In the genomic region with DNA sequence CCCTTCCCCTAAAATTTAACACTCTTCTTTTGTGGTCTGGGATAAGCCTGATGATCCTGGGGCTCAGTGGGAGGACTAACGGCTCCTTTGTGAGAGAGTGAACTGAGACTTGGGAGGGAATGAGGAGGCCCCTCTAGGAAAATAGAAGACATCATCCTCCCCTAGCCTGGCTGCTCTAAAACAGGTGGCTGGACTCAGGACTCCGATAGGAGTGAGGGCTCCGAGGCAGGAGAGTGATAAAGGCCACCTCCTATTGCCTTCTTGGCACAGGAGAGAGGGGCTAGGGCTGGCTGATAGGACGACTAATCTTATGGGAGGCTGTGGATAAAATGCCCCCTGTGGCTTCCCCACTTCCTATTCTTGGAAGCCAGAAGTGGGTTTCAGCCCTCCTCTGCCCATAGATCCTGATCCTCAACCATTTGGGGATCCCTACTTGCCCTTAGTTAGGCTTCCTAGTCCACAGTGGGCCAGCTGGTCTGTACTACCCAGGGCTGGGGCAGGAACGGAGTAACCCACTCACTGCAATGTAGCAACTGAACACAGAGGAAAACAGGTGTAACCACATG, we compare ENCODE assay signal across 8 cellular contexts. TPM values are rescaled to one million over a fixed set of nuclear protein-coding genes. Genes with fewer than 3 reads are reported as not detected.
A peak's percentile ranks its signal among the peaks of the same experiment; 100 is the strongest.
DNase-seq lines count a peak whose midpoint lies in the region; ATAC-seq and TF ChIP-seq lines count a peak whose summit lies in the region.

No MANE protein-coding gene starts in this region.

- H3K9me3 ChIP-seq in Peyer's patch (no peaks in the 10 kb centered on the region), psoas muscle (no peaks in the 10 kb centered on the region)
- H3K9me3 ChIP-seq in effector memory CD4-positive, alpha-beta T cell (ENCODE audit: control insufficient read depth, low read length) = no peaks in the 10 kb centered on the region

- H3K36me3 ChIP-seq in Peyer's patch = peaks cover 0 to 24% (median 0%) of the 10 kb centered on the region in 3 donors
- peaks cover 28% of the 10 kb centered on the region for H3K36me3 ChIP-seq in effector memory CD4-positive, alpha-beta T cell (ENCODE audit: control insufficient read depth, insufficient read depth, low read length)
- H3K36me3 ChIP-seq in psoas muscle (ENCODE audit: insufficient read depth in 1 of 2, low read depth in 1 of 2) = no peaks in the 10 kb centered on the region

- TF ChIP-seq CTCF in Peyer's patch (IDR thresholded peaks at IDR 0.05) (no peak), psoas muscle (IDR thresholded peaks at IDR 0.05) (no peak), GM13977 (IDR thresholded peaks at IDR 0.05; ENCODE audit: extremely low read depth, insufficient read depth, missing control alignments) (no peak)

- H3K4me3 ChIP-seq in Peyer's patch (peak overlapping the region; percentile 44 to 77 (median 66)), psoas muscle (peak overlapping the region; percentile 67)
- peak overlapping the region; percentile 77 for H3K4me3 ChIP-seq in effector memory CD4-positive, alpha-beta T cell (ENCODE audit: insufficient read depth, low read depth, low read length, poor library complexity, severe bottlenecking)

- peak in 2 of 3 donors; percentile 65 to 73 for DNase-seq in Peyer's patch
- peak in 1 of 3 donors; percentile 36 for DNase-seq in effector memory CD4-positive, alpha-beta T cell
- no peak for DNase-seq in psoas muscle
- DNase-seq in ureter (ENCODE audit: low spot score) = no peak
- DNase-seq in GM13977 (ENCODE audit: low spot score) = no peak

- H3K4me1 ChIP-seq in Peyer's patch = peaks cover 4 to 41% (median 15%) of the 10 kb centered on the region in 4 donors
- H3K4me1 ChIP-seq in effector memory CD4-positive, alpha-beta T cell (ENCODE audit: control insufficient read depth, insufficient read depth, low read length, poor library complexity, severe bottlenecking) = peaks cover 40% of the 10 kb centered on the region
- peaks cover 14% of the 10 kb centered on the region for H3K4me1 ChIP-seq in psoas muscle

- ATAC-seq in GM19324 (IDR thresholded peaks at IDR 0.05; ENCODE audit: low FRiP score, unreplicated experiment) (peak; percentile 72), psoas muscle (peak in 1 of 4 donors; percentile 5), HG02840 (IDR thresholded peaks at IDR 0.05; ENCODE audit: low FRiP score, unreplicated experiment) (no peak), GM21786 (IDR thresholded peaks at IDR 0.05; ENCODE audit: unreplicated experiment) (no peak)

- H3K27me3 ChIP-seq in Peyer's patch = no peaks in the 10 kb centered on the region
- H3K27me3 ChIP-seq in effector memory CD4-positive, alpha-beta T cell (replicated peaks; ENCODE audit: control insufficient read depth, insufficient read depth, low read length, poor library complexity, severe bottlenecking) = no peaks in the 10 kb centered on the region
- no peaks in the 10 kb centered on the region for H3K27me3 ChIP-seq in psoas muscle (ENCODE audit: insufficient read depth in 3 of 3, low read length in 2 of 3)

- TF ChIP-seq POLR2A in Peyer's patch (IDR thresholded peaks at IDR 0.05) = no peak

- in situ Hi-C loops in GM13977 (cut with MboI; ENCODE audit: low pct_unique_long_range_greater_than_20kb, low sequenced_read_pairs, unreplicated experiment) = no loop called here

- 78 to 90% (median 84%) methylated on average over 5 of the region's 5 CpGs for WGBS in psoas muscle, 3 donors

- intact Hi-C loops in psoas muscle (cut with DNase I) = no loop called here

- H3K27ac ChIP-seq in Peyer's patch (peak overlapping the region; percentile 76 to 97 (median 86)), psoas muscle (no peak overlapping the region)
- peak overlapping the region; percentile 77 for H3K27ac ChIP-seq in effector memory CD4-positive, alpha-beta T cell (ENCODE audit: insufficient read depth, low read length, poor library complexity, severe bottlenecking)

RNA-seq across cellular contexts. Expression of a gene that starts 1.4 kb away (rescaled TPM):
- total RNA-seq in Peyer's patch (100 to 1,000 TPM in 3 of 4 donors, 10 to 100 TPM in 1; 12.4 to 424 (median 260) TPM), psoas muscle (10 to 100 TPM in 2 of 4 donors, 1 to 10 TPM in 2; 4.7 to 12.0 (median 8.4) TPM), ureter (203 TPM)
- polyA plus RNA-seq in psoas muscle = 1 to 10 TPM; 2.5 to 3.6 (median 3.1) TPM

RNA-seq across cellular contexts. Expression of a gene that starts 27.7 kb away (rescaled TPM):
- total RNA-seq in Peyer's patch = 10 to 100 TPM; 14.5 to 26.4 (median 18.4) TPM
- total RNA-seq in psoas muscle = 10 to 100 TPM; 18.8 to 39.9 (median 33.1) TPM
- polyA plus RNA-seq in psoas muscle = 10 to 100 TPM; 24.6 to 37.2 (median 34.3) TPM
- total RNA-seq in ureter = 83.5 TPM

RNA-seq across cellular contexts. Expression of a gene that starts 43.7 kb away (rescaled TPM):
- total RNA-seq in Peyer's patch = 100 to 1,000 TPM in 1 of 4 donors, 10 to 100 TPM in 2, 1 to 10 TPM in 1; 5.0 to 119 (median 79.2) TPM
- total RNA-seq in psoas muscle = 10 to 100 TPM in 3 of 4 donors, 1 to 10 TPM in 1; 8.6 to 45.0 (median 15.7) TPM
- polyA plus RNA-seq in psoas muscle = 10 to 100 TPM in 2 of 3 donors, 1 to 10 TPM in 1; 8.6 to 10.8 (median 10.7) TPM
- 8.3 TPM for total RNA-seq in ureter

Comparison
In these comparisons a context has a peak if more than half of its experiments do, and no peak if none do; other contexts are left out.
1. DNase-seq: peak in Peyer's patch (2 of 3); none in psoas muscle (0 of 2), ureter (single experiment) and GM13977 (single experiment).
2. Peak in every context shown above with its lines, with median percentiles within 50 percentile points of each other: H3K4me3 ChIP-seq.